ENCODE assay signal across 1 cellular context in the genomic region with DNA sequence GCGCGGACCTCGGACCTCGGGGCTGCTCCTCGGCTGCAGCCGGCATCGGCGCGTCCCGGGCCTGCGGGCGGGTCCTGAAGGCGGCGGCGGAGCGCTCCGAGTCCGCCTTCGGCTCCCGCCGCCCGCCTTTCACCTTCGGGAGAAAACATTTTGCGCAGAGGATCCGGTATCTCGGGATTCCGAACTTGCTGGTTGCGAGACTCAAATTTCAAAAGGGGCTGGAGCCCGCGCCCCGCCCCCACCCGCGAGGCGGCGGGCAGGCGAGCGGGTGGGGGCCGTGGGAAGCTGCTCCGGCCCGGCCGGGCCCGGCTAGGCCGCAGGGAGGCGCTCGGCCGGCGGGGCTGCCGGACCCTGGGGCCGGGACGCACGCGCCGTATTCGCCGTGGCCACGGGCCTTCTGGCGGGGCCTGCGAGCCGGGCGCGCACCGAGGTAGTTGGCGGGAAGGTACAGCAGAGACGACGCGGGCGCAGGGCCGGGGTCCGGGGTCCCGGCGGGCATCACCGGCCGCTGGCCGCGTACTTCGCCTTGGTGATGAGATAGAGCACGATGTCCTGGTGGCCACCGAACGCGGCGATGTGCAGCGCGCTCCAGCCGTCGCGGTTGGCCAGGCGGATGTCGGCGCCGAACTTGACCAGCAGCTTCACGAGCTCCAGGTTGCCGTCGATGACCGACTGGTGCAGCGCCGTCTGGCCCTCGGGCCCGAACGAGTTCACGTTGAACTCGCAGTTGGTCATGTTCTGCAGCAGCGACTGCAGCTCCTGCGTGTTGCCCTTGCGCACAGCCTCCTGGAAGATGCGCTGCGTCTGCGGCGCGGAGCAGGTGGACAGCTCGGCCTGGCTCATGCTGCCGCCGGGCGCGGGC.
TF ChIP-seq lines count a peak whose summit lies in the region.

No MANE protein-coding gene starts in this region.

TF ChIP-seq in IMR-90, 13 proteins besides CTCF, POLR2A, EP300 and RAD21:
- TF ChIP-seq RCOR1 (IDR thresholded peaks at IDR 0.05; ENCODE audit: insufficient replicate concordance, low read length) = no peak
- no peak for TF ChIP-seq MXI1 (IDR thresholded peaks at IDR 0.05; ENCODE audit: borderline replicate concordance, low read depth, low read length)
- TF ChIP-seq SMC3 (IDR thresholded peaks at IDR 0.05; ENCODE audit: low read depth, low read length) = peak; percentile 21; the same call in 1 of the 2 replicates
- TF ChIP-seq FOS (IDR thresholded peaks at IDR 0.05; ENCODE audit: low read depth, low read length) = no peak
- TF ChIP-seq, protein P1, sequence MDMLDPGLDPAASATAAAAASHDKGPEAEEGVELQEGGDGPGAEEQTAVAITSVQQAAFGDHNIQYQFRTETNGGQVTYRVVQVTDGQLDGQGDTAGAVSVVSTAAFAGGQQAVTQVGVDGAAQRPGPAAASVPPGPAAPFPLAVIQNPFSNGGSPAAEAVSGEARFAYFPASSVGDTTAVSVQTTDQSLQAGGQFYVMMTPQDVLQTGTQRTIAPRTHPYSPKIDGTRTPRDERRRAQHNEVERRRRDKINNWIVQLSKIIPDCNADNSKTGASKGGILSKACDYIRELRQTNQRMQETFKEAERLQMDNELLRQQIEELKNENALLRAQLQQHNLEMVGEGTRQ (IDR thresholded peaks at IDR 0.05; ENCODE audit: low read depth, low read length) = no peak
